8 cellular contexts compared by ENCODE assay signal in the genomic region with DNA sequence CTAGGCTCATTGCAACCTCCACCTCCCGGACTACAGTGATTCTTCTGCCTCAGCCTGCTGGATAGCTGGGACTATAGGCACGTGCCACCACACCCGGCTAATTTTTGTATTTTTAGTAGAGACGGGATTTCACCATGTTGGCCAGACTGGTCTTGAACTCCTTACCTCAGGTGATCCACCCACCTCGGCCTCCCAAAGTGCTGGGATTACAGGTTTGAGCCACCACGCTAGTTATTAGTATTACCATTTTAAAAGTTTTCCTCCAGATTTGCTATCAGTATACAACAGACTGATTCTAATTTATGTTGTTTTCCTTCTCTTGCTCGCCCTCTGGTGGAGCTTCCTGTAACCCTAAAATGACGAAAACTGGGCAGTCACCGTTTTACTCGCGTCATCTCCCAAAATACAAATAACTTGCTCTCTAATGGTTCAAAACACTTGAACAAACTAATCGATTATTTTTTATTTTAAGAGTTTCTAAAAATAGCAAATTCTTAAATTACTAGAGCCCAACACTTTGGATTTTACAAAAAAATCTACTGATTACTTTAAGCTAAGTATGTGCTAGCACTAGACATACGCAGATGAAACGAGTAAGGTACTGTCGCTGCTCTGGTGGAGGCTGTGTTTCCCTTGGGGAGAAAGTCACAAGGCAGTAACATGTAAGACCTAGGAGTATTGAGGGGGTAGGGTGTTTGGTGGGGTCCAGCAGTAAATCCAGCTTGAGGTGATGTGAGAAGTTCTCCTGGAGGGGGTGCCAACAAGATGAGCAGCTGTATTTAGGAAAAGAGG.
DNase-seq lines count a peak whose midpoint lies in the region; ATAC-seq and TF ChIP-seq lines count a peak whose summit lies in the region.

No MANE protein-coding gene starts in this region.

- intact Hi-C loops in natural killer cell (cut with micrococcal nuclease): loop anchor here (1.0 kb wide), 1 partner anchor 400 kb away; no protein-coding TSS in a partner anchor
- intact Hi-C loops in stomach (cut with DNase I; ENCODE audit: low total_unique reads): no loop called here

- no peaks in the 10 kb centered on the region for H3K27me3 Mint-ChIP-seq in natural killer cell (ENCODE audit: low read depth in 2 of 2)

- 21 to 41% (median 35%) methylated on average over 15 of the region's 15 CpGs for WGBS in stomach, 5 donors

- H3K4me3 ChIP-seq in BJ (ENCODE audit: low read depth, low read length) (no peak overlapping the region), stomach (peak overlapping the region in 3 of 4 donors; percentile 3 to 20 (median 14))

- H3K4me1 ChIP-seq in stomach: peaks cover 0 to 13% (median 5%) of the 10 kb centered on the region in 4 donors

- no peaks in the 10 kb centered on the region for H3K9me3 Mint-ChIP-seq in natural killer cell

- peaks cover 0 to 9% (median 5%) of the 10 kb centered on the region in 4 donors for H3K9me3 ChIP-seq in stomach

- H3K36me3 ChIP-seq in BJ (ENCODE audit: control insufficient read depth, insufficient read depth, low read length): no peaks in the 10 kb centered on the region
- H3K36me3 ChIP-seq in stomach: no peaks in the 10 kb centered on the region

- peaks cover 8 to 17% of the 10 kb centered on the region in 2 donors for H3K4me1 Mint-ChIP-seq in natural killer cell

- H3K27ac Mint-ChIP-seq in natural killer cell: peak overlapping the region; percentile 82 to 90

- H3K4me3 Mint-ChIP-seq in natural killer cell: peak overlapping the region; percentile 63

- TF ChIP-seq EP300 in stomach (IDR thresholded peaks at IDR 0.05): no peak

- TF ChIP-seq CTCF in BJ (IDR thresholded peaks at IDR 0.05; ENCODE audit: insufficient read depth, low read depth, low read length) (peak; percentile 74), natural killer cell (IDR thresholded peaks at IDR 0.05) (peak; percentile 76), stomach (IDR thresholded peaks at IDR 0.05) (peak in 5 of 7 experiments; percentile 11 to 74 (median 59))

- CTCF ChIA-PET in BJ (lab: Yijun Ruan, JAX): interaction anchor here (0.6 to 2.7 kb wide), 21 partner anchors 10 to 499 kb away, joined by 3 to 25 read pairs (median 4); no protein-coding TSS in a partner anchor

- H3K36me3 Mint-ChIP-seq in natural killer cell: no peaks in the 10 kb centered on the region

- H3K27ac ChIP-seq in stomach: peak overlapping the region in 1 of 5 donors; percentile 1

- ATAC-seq in GM18870 (IDR thresholded peaks at IDR 0.05; ENCODE audit: unreplicated experiment) (peak; percentile 59), HG03280 (IDR thresholded peaks at IDR 0.05; ENCODE audit: unreplicated experiment) (peak; percentile 77), esophagus mucosa (peak; percentile 60), natural killer cell (peak; percentile 93 to 96 (median 94))

- H3K27me3 ChIP-seq in BJ (ENCODE audit: control insufficient read depth, insufficient read depth, low read length) (no peaks in the 10 kb centered on the region), stomach (no peaks in the 10 kb centered on the region)

- POLR2A ChIA-PET in BJ (lab: Charles Lee): no interaction called here

- DNase-seq in BJ (ENCODE audit: low read depth): no peak
- DNase-seq in NOMO-1 treated with dmso at 0.1 percent for 144 hours (lab: John Stamatoyannopoulos, UW; ENCODE audit: unreplicated experiment): peak; percentile 47
- DNase-seq in activated T-cell treated with anti-CD3 and anti-CD28 coated beads for 1 hour (ENCODE audit: low read depth): peak; percentile 62
- DNase-seq in natural killer cell: peak; percentile 62
- peak; percentile 62 for DNase-seq in stomach

- no peak for TF ChIP-seq POLR2A in stomach (IDR thresholded peaks at IDR 0.05)
